8 cellular contexts compared by ENCODE assay signal in genomic region chr5:179805070-179805528, GRCh38. TPM values are rescaled to one million over a fixed set of nuclear protein-coding genes. Genes with fewer than 3 reads are reported as not detected.
DNase-seq lines count a peak whose midpoint lies in the region; ATAC-seq lines count a peak whose summit lies in the region.

No MANE protein-coding gene starts in this region.

- no peaks in the 10 kb centered on the region for H3K9me3 ChIP-seq in aorta (ENCODE audit: control insufficient read depth, low read length)

- 55 to 59% methylated on average over 9 of the region's 9 CpGs for WGBS in aorta, 2 donors

- DNase-seq in 8988T: peak; percentile 62
- DNase-seq in central memory CD8-positive, alpha-beta T cell (ENCODE audit: low spot score in 2 of 2): no peak
- DNase-seq in memory B cell (ENCODE audit: low spot score in 2 of 2): no peak
- no peak for DNase-seq in aorta
- no peak for DNase-seq in activated gamma-delta T cell (lab: John Stamatoyannopoulos, UW)
- no peak for DNase-seq in globus pallidus (ENCODE audit: low spot score)

- H3K9me3 Mint-ChIP-seq in IgD-negative memory B cell (no peaks in the 10 kb centered on the region), memory B cell (no peaks in the 10 kb centered on the region)
- H3K9me3 Mint-ChIP-seq in central memory CD8-positive, alpha-beta T cell: no peaks in the 10 kb centered on the region

- ATAC-seq in central memory CD8-positive, alpha-beta T cell (replicated peaks; ENCODE audit: extremely low read depth, poor library complexity, severe bottlenecking): no peak
- ATAC-seq in memory B cell (ENCODE audit: low read depth): no peak
- no peak for ATAC-seq in aorta (ENCODE audit: low FRiP score)
- no peak for ATAC-seq in GM21447 (IDR thresholded peaks at IDR 0.05; ENCODE audit: unreplicated experiment)

- H3K36me3 ChIP-seq in aorta (ENCODE audit: control insufficient read depth in 1 of 2, insufficient read depth in 2 of 2, low read length in 1 of 2): peaks cover 0 to 3% of the 10 kb centered on the region in 2 donors

- H3K4me1 ChIP-seq in aorta (ENCODE audit: control insufficient read depth in 1 of 2, insufficient read depth in 2 of 2, low read length in 2 of 2): peaks cover 0 to 2% of the 10 kb centered on the region in 2 donors

- peak overlapping the region in 1 of 2 donors; percentile 4 for H3K27ac ChIP-seq in aorta (ENCODE audit: low read depth in 1 of 2, low read length in 2 of 2)

- H3K27me3 Mint-ChIP-seq in IgD-negative memory B cell (no peaks in the 10 kb centered on the region), memory B cell (no peaks in the 10 kb centered on the region)
- no peaks in the 10 kb centered on the region for H3K27me3 Mint-ChIP-seq in central memory CD8-positive, alpha-beta T cell

- intact Hi-C loops in aorta (cut with DNase I): loop anchor here in 1 of 2 donors (5.0 to 10.0 kb wide), 2 partner anchors 50 to 102 kb away; partner anchors contain the start of genes MRNIP and TBC1D9B

- H3K4me3 Mint-ChIP-seq in IgD-negative memory B cell: peak overlapping the region; percentile 74 to 92 (median 84)
- peak overlapping the region; percentile 85 for H3K4me3 Mint-ChIP-seq in central memory CD8-positive, alpha-beta T cell
- H3K4me3 Mint-ChIP-seq in memory B cell: peak overlapping the region; percentile 90

- H3K36me3 Mint-ChIP-seq in IgD-negative memory B cell: peaks cover 2% of the 10 kb centered on the region
- H3K36me3 Mint-ChIP-seq in central memory CD8-positive, alpha-beta T cell (ENCODE audit: insufficient read depth): peaks cover 14% of the 10 kb centered on the region
- peaks cover 2% of the 10 kb centered on the region for H3K36me3 Mint-ChIP-seq in memory B cell

- H3K27ac Mint-ChIP-seq in IgD-negative memory B cell (peak overlapping the region; percentile 67 to 86 (median 81)), memory B cell (peak overlapping the region; percentile 88)
- peak overlapping the region; percentile 88 for H3K27ac Mint-ChIP-seq in central memory CD8-positive, alpha-beta T cell (ENCODE audit: low read depth)

- H3K27me3 ChIP-seq in aorta (ENCODE audit: control insufficient read depth in 1 of 2, insufficient read depth in 2 of 2, low read length in 1 of 2): no peaks in the 10 kb centered on the region

- H3K4me3 ChIP-seq in aorta (ENCODE audit: low read length in 2 of 2): peak overlapping the region; percentile 98

- H3K4me1 Mint-ChIP-seq in IgD-negative memory B cell (peaks cover 14 to 22% (median 21%) of the 10 kb centered on the region in 3 donors), memory B cell (peaks cover 26% of the 10 kb centered on the region)
- H3K4me1 Mint-ChIP-seq in central memory CD8-positive, alpha-beta T cell: peaks cover 26% of the 10 kb centered on the region

RNA-seq across cellular contexts. Expression of gene MGAT4B, which starts 1.6 kb away (rescaled TPM):
- polyA plus RNA-seq in IgD-negative memory B cell (12.0 TPM), aorta (10 to 100 TPM; 74.6 to 77.3 TPM)
- 10 to 100 TPM; 56.0 to 78.8 TPM for total RNA-seq in aorta

RNA-seq across cellular contexts. Expression of gene LTC4S, which starts 11.3 kb away (rescaled TPM):
- 0.80 TPM for polyA plus RNA-seq in IgD-negative memory B cell
- total RNA-seq in aorta: 10 to 100 TPM; 16.1 to 34.7 TPM
- 1 to 10 TPM; 6.6 to 9.3 TPM for polyA plus RNA-seq in aorta

RNA-seq across cellular contexts. Expression of gene SQSTM1, which starts 15.6 kb away (rescaled TPM):
- polyA plus RNA-seq in IgD-negative memory B cell: 225 TPM
- 100 to 1,000 TPM; 333 to 404 TPM for total RNA-seq in aorta
- 100 to 1,000 TPM; 152 to 358 TPM for polyA plus RNA-seq in aorta

RNA-seq across cellular contexts. Expression of gene MRNIP, which starts 53.5 kb away (rescaled TPM):
- 26.2 TPM for polyA plus RNA-seq in IgD-negative memory B cell
- 10 to 100 TPM; 22.9 to 46.6 TPM for total RNA-seq in aorta
- polyA plus RNA-seq in aorta: 100 to 1,000 TPM in 1 of 2 donors, 10 to 100 TPM in 1; 24.2 to 103 TPM
